Comparison of ENCODE assay signal across 1 cellular context in genomic region chr16:4115941-4116327, GRCh38.
TF ChIP-seq lines count a peak whose summit lies in the region.

No MANE protein-coding gene starts in this region.

TF ChIP-seq in GM23338, 12 proteins besides CTCF, POLR2A, EP300 and RAD21:
- TF ChIP-seq ZNF462 (CRISPR knock-in tag; IDR thresholded peaks at IDR 0.05): no peak
- TF ChIP-seq CREB1 (CRISPR knock-in tag; IDR thresholded peaks at IDR 0.05; ENCODE audit: low read depth): no peak
- TF ChIP-seq ETS1 (IDR thresholded peaks at IDR 0.05): no peak
TF ChIP-seq in GM23338: peak in this region for 0.
